ENCODE assay signal across 15 cellular contexts in genomic region chr19:918152-918437, GRCh38. TPM values are rescaled to one million over a fixed set of nuclear protein-coding genes. Genes with fewer than 3 reads are reported as not detected.
DNase-seq lines count a peak whose midpoint lies in the region; ATAC-seq, FAIRE-seq and TF ChIP-seq lines count a peak whose summit lies in the region.
"Had no signal": no experiment of that assay in that cellular context is flagged by ENCODE, and none has a peak within 500 bp of the region (broad histone marks: within the 10 kb centered on the region; RNA-seq: fewer than 3 reads in every experiment).

No MANE protein-coding gene starts in this region.

- H3K4me3 Mint-ChIP-seq in activated B cell treated with CpG ODN at 0.5 μM for 24 hours = peak overlapping the region; percentile 32
- H3K4me3 Mint-ChIP-seq in type B pancreatic cell = peak overlapping the region; percentile 70

- H3K27ac ChIP-seq in HepG2 (ENCODE audit: extremely low read length, insufficient read depth, low read length) (peak overlapping the region; percentile 71), right lobe of liver (no peak overlapping the region), iPS DF 6.9 (ENCODE audit: low read length) (no peak overlapping the region)
- H3K27ac ChIP-seq: RWPE1 had no signal

- H3K4me1 ChIP-seq in HepG2 (ENCODE audit: insufficient read depth, low read length) (peaks cover 24% of the 10 kb centered on the region), right lobe of liver (peaks cover 0 to 21% (median 0%) of the 10 kb centered on the region in 4 donors), iPS DF 6.9 (ENCODE audit: control insufficient read depth, insufficient read depth, low read length) (peaks cover 4% of the 10 kb centered on the region)

- H3K9me3 ChIP-seq in HepG2 (ENCODE audit: low read length) (no peaks in the 10 kb centered on the region), right lobe of liver (no peaks in the 10 kb centered on the region), iPS DF 6.9 (ENCODE audit: control insufficient read depth, insufficient read depth, low read length) (no peaks in the 10 kb centered on the region)

- ATAC-seq in HepG2 = no peak
- ATAC-seq in right lobe of liver = no peak
- ATAC-seq in activated B cell treated with CpG ODN at 0.5 μM for 24 hours (ENCODE audit: low read depth) = no peak
- ATAC-seq in GM18909 (IDR thresholded peaks at IDR 0.05; ENCODE audit: poor library complexity, unreplicated experiment) = no peak
- no peak for ATAC-seq in HG02981 (IDR thresholded peaks at IDR 0.05; ENCODE audit: unreplicated experiment)
- ATAC-seq: right cardiac atrium had no signal

- H4K20me1 ChIP-seq in HepG2 (ENCODE audit: insufficient read depth, low read length) = no peaks in the 10 kb centered on the region

- CTCF ChIA-PET in HepG2 (lab: Yijun Ruan, JAX; ENCODE audit: low intra/inter-chr PET ratio, low total read pairs) (interaction anchor here (1.1 to 2.4 kb wide), 3 partner anchors 54 to 147 kb away, joined by 3 to 14 read pairs (median 11); no protein-coding TSS in a partner anchor), activated B cell treated with CpG ODN at 0.5 μM for 24 hours (lab: Charles Lee) (interaction anchor here (0.9 kb wide), 1 partner anchor 54 kb away, joined by 4 read pairs; no protein-coding TSS in a partner anchor)

- BruUV-seq in HepG2 (replicated peaks; lab: Mats Ljungman, UMichigan) = no TSS peak

- H3K79me2 ChIP-seq in HepG2 (ENCODE audit: insufficient read depth, low read length) = peaks cover 4% of the 10 kb centered on the region

- no peak for FAIRE-seq in HepG2 (lab: Jason Lieb, UNC)

- TF ChIP-seq CTCF in HepG2 (CRISPR knock-in tag; IDR thresholded peaks at IDR 0.05) (no peak), right lobe of liver (IDR thresholded peaks at IDR 0.05) (no peak), activated B cell treated with CpG ODN at 0.5 μM for 24 hours (IDR thresholded peaks at IDR 0.05) (no peak), type B pancreatic cell (conservative IDR thresholded peaks at IDR 0.05) (no peak)

- no peaks in the 10 kb centered on the region for H3K36me3 ChIP-seq in HepG2 (replicated peaks in 1 of 2; ENCODE audit: control insufficient read depth in 1 of 2, insufficient read depth in 2 of 2, low read length in 2 of 2)
- H3K36me3 ChIP-seq in right lobe of liver = no peaks in the 10 kb centered on the region
- peaks cover 2% of the 10 kb centered on the region; the same call in 1 of the 2 replicates for H3K36me3 ChIP-seq in iPS DF 6.9 (ENCODE audit: control insufficient read depth, insufficient read depth, low read length)

- TF ChIP-seq POLR2A in HepG2 (IDR thresholded peaks at IDR 0.05; ENCODE audit: insufficient read depth in 1 of 2, low read depth in 2 of 2, low read length in 2 of 2) (no peak), right lobe of liver (IDR thresholded peaks at IDR 0.05) (no peak)

- H3K4me1 Mint-ChIP-seq in activated B cell treated with CpG ODN at 0.5 μM for 24 hours (peaks cover 31% of the 10 kb centered on the region), type B pancreatic cell (ENCODE audit: unreplicated experiment) (peaks cover 5% of the 10 kb centered on the region)

- intact Hi-C loops in HepG2 (cut with micrococcal nuclease; ENCODE audit: unreplicated experiment) (loop anchor here (5.0 kb wide), 1 partner anchor 151 kb away; no protein-coding TSS in a partner anchor), right lobe of liver (cut with DNase I) (loop anchor here (5.0 kb wide), 3 partner anchors 51 to 151 kb away; no protein-coding TSS in a partner anchor), activated B cell treated with CpG ODN at 0.5 μM for 24 hours (cut with micrococcal nuclease) (no loop called here)

- H3K4me3 ChIP-seq in HepG2 (replicated peaks in 1 of 3; ENCODE audit: insufficient read depth in 1 of 3, low read depth in 2 of 3, low read length in 3 of 3) = peak overlapping the region; percentile 52 to 96 (median 57); a peak in 4 of 6 replicates
- H3K4me3 ChIP-seq in right lobe of liver = no peak overlapping the region
- peak overlapping the region; percentile 45; the same call in 1 of the 2 replicates for H3K4me3 ChIP-seq in iPS DF 6.9 (ENCODE audit: low read length)

- H3K27ac Mint-ChIP-seq in activated B cell treated with CpG ODN at 0.5 μM for 24 hours (no peak overlapping the region), type B pancreatic cell (no peak overlapping the region)
- H3K27ac Mint-ChIP-seq: dendritic cell treated with granulocyte-macrophage colony-stimulating factor and Interleukin-4, amounts not matched to agents 40 ng/mL and 50 ng/mL, for 4 days had no signal

- H3K9me3 Mint-ChIP-seq in activated B cell treated with CpG ODN at 0.5 μM for 24 hours (no peaks in the 10 kb centered on the region), type B pancreatic cell (no peaks in the 10 kb centered on the region)
- H3K9me3 Mint-ChIP-seq: dendritic cell treated with granulocyte-macrophage colony-stimulating factor and Interleukin-4, amounts not matched to agents 40 ng/mL and 50 ng/mL, for 4 days had no signal

- TF ChIP-seq EP300 in HepG2 (IDR thresholded peaks at IDR 0.05; ENCODE audit: low read depth in 2 of 2, low read length in 2 of 2) (no peak), HepG2 (CRISPR knock-in tag; IDR thresholded peaks at IDR 0.05; ENCODE audit: borderline replicate concordance) (no peak)

- H3K27me3 Mint-ChIP-seq in activated B cell treated with CpG ODN at 0.5 μM for 24 hours (no peaks in the 10 kb centered on the region), type B pancreatic cell (peaks cover 28% of the 10 kb centered on the region)

- TF ChIP-seq RAD21 in HepG2 (CRISPR knock-in tag; IDR thresholded peaks at IDR 0.05) = no peak

- H2AFZ ChIP-seq in HepG2 (ENCODE audit: low read length) = no peak overlapping the region

- H3K27me3 ChIP-seq in HepG2 (ENCODE audit: control insufficient read depth in 1 of 2, insufficient read depth in 2 of 2, low read length in 2 of 2) (no peaks in the 10 kb centered on the region; a peak in 1 of 5 replicates), right lobe of liver (peaks cover 10 to 41% of the 10 kb centered on the region in 2 donors), iPS DF 6.9 (ENCODE audit: control insufficient read depth, insufficient read depth, low read length) (peaks cover 28% of the 10 kb centered on the region)

- WGBS in HepG2 (ENCODE audit: low lambda C conversion rate) = 85% methylated on average over 9 of the region's 12 CpGs
- WGBS in right lobe of liver (ENCODE audit: insufficient coverage, low coverage, low lambda C conversion rate, missing lambda C conversion rate) = 0% methylated on average over 4 of the region's 12 CpGs
- no CpG with 5 or more reads among the region's 12 CpGs for WGBS in iPS DF 6.9 (ENCODE audit: insufficient coverage, insufficient read length)

- DNase-seq in HepG2 (ENCODE audit: low spot score) = no peak
- DNase-seq in right lobe of liver = no peak
- no peak for DNase-seq in activated B cell treated with CpG ODN at 0.5 μM for 24 hours
- DNase-seq in iPS DF 6.9 (ENCODE audit: low read depth, low spot score) = no peak
- no peak for DNase-seq in type B pancreatic cell (ENCODE audit: extremely low spot score, unreplicated experiment)
- DNase-seq in cerebellar nuclear complex (lab: John Stamatoyannopoulos, UW) = no peak
- DNase-seq: mammary epithelial cell had no signal

- H3K36me3 Mint-ChIP-seq in activated B cell treated with CpG ODN at 0.5 μM for 24 hours (ENCODE audit: low read depth) (no peaks in the 10 kb centered on the region), type B pancreatic cell (no peaks in the 10 kb centered on the region)

- in situ Hi-C loops in HepG2 (cut with HindIII; ENCODE audit: extremely low pct_ligation_motif_present, low pct_unique_long_range_greater_than_20kb) = loop anchor here (5.0 kb wide), 1 partner anchor 56 kb away; no protein-coding TSS in a partner anchor

- H3K9ac ChIP-seq in HepG2 (ENCODE audit: insufficient read depth, low read depth, low read length) = peak overlapping the region; percentile 73

- POLR2A ChIA-PET in HepG2 (lab: Yijun Ruan, JAX) = no interaction called here
- POLR2A ChIA-PET in activated B cell treated with CpG ODN at 0.5 μM for 24 hours (lab: Charles Lee) = interaction anchor here (0.8 to 3.3 kb wide), 3 partner anchors 9 to 54 kb away, joined by 5 to 12 read pairs (median 10); no protein-coding TSS in a partner anchor

- peak overlapping the region; percentile 92 for H3K4me2 ChIP-seq in HepG2 (ENCODE audit: low read depth, low read length)

RNA-seq across cellular contexts. Expression of gene KISS1R, which starts 1.0 kb away (rescaled TPM):
- 3.9 and 10.2 TPM in 2 replicates for total RNA-seq in HepG2 (2016; rRNA removed; fragmentation: Illumina TruSeq; extraction: Trizol)
- total RNA-seq in HepG2 (2016; cell fraction: cytosol; rRNA removed; fragmentation: Illumina TruSeq; extraction: Trizol; ENCODE audit: low read depth) = 4.7 and 5.1 TPM in 2 replicates
- total RNA-seq in HepG2 (2016; cell fraction: insoluble cytoplasmic fraction; rRNA removed; fragmentation: Illumina TruSeq; extraction: Trizol) = 3.2 and 9.6 TPM in 2 replicates
- total RNA-seq in HepG2 (2016; cell fraction: membrane; rRNA removed; fragmentation: Illumina TruSeq; extraction: Trizol) = 7.1 and 8.6 TPM in 2 replicates
- total RNA-seq in HepG2 (2016; cell fraction: nucleus; rRNA removed; fragmentation: Illumina TruSeq; extraction: Trizol) = 8.2 and 8.4 TPM in 2 replicates
- 1.1 and 1.5 TPM in 2 replicates for polyA plus RNA-seq in HepG2 (2011; rRNA removed)
- polyA plus RNA-seq in HepG2 (2011; cell fraction: cytosol; rRNA removed) = 1.6 and 3.0 TPM in 2 replicates
- polyA plus RNA-seq in HepG2 (2011; cell fraction: nucleus; rRNA removed) = 10.4 and 11.9 TPM in 2 replicates
- polyA plus RNA-seq in HepG2 (2012) = 2.8 and 4.0 TPM in 2 replicates
- polyA plus RNA-seq in HepG2 (2016; cell fraction: cytosol; fragmentation: Illumina TruSeq; extraction: Trizol; ENCODE audit: low read depth) = 3.6 and 4.4 TPM in 2 replicates
- 4.2 and 5.9 TPM in 2 replicates for polyA plus RNA-seq in HepG2 (2016; cell fraction: insoluble cytoplasmic fraction; fragmentation: Illumina TruSeq; extraction: Trizol; ENCODE audit: low read depth)
- polyA plus RNA-seq in HepG2 (2016; cell fraction: membrane; fragmentation: Illumina TruSeq; extraction: Trizol; ENCODE audit: low read depth) = 4.5 and 6.0 TPM in 2 replicates
- 15.3 and 19.1 TPM in 2 replicates for polyA plus RNA-seq in HepG2 (2016; cell fraction: nucleus; fragmentation: Illumina TruSeq; extraction: Trizol; ENCODE audit: insufficient read depth, low read depth)
- 5.9 TPM in 1 of 2 replicates, not detected in the other for polyA minus RNA-seq in HepG2 (2011; rRNA and poly(A)+ RNA removed; ENCODE audit: low replicate concordance)
- 2.4 and 3.7 TPM in 2 replicates for polyA minus RNA-seq in HepG2 (2011; cell fraction: cytosol; rRNA and poly(A)+ RNA removed)
- polyA minus RNA-seq in HepG2 (2011; cell fraction: nucleus; rRNA and poly(A)+ RNA removed) = 0.50 and 0.77 TPM in 2 replicates
- under 1 TPM in 1 of 6 experiments, not detected in 5; 0.47 TPM for total RNA-seq in right lobe of liver
- total RNA-seq in activated B cell treated with CpG ODN at 0.5 μM for 24 hours = 0.49 TPM in 2 replicates
- 1.2 and 2.2 TPM in 2 replicates for total RNA-seq in type B pancreatic cell (ENCODE audit: low replicate concordance)
- total RNA-seq: H4, mammary epithelial cell, right cardiac atrium, ureter had no signal
- polyA plus RNA-seq: CD14-positive monocyte, right cardiac atrium had no signal

RNA-seq across cellular contexts. Expression of gene R3HDM4, which starts 5.1 kb away (rescaled TPM):
- total RNA-seq in HepG2 (2016; rRNA removed; fragmentation: Illumina TruSeq; extraction: Trizol) (21.8 and 26.2 TPM in 2 replicates), right lobe of liver (10 to 100 TPM; 14.5 to 28.2 (median 20.5) TPM), activated B cell treated with CpG ODN at 0.5 μM for 24 hours (174 and 189 TPM in 2 replicates), type B pancreatic cell (ENCODE audit: low replicate concordance) (48.8 and 56.7 TPM in 2 replicates)
- 17.5 and 31.0 TPM in 2 replicates for total RNA-seq in HepG2 (2016; cell fraction: cytosol; rRNA removed; fragmentation: Illumina TruSeq; extraction: Trizol; ENCODE audit: low read depth)
- 22.0 and 24.7 TPM in 2 replicates for total RNA-seq in HepG2 (2016; cell fraction: insoluble cytoplasmic fraction; rRNA removed; fragmentation: Illumina TruSeq; extraction: Trizol)
- 29.7 and 34.2 TPM in 2 replicates for total RNA-seq in HepG2 (2016; cell fraction: membrane; rRNA removed; fragmentation: Illumina TruSeq; extraction: Trizol)
- 16.4 and 18.7 TPM in 2 replicates for total RNA-seq in HepG2 (2016; cell fraction: nucleus; rRNA removed; fragmentation: Illumina TruSeq; extraction: Trizol)
- 26.9 and 40.4 TPM in 2 replicates for polyA plus RNA-seq in HepG2 (2011; rRNA removed)
- polyA plus RNA-seq in HepG2 (2011; cell fraction: cytosol; rRNA removed) = 30.7 and 39.0 TPM in 2 replicates
- polyA plus RNA-seq in HepG2 (2011; cell fraction: nucleus; rRNA removed) = 57.8 and 68.0 TPM in 2 replicates
- 22.6 and 31.3 TPM in 2 replicates for polyA plus RNA-seq in HepG2 (2012)
- polyA plus RNA-seq in HepG2 (2016; cell fraction: cytosol; fragmentation: Illumina TruSeq; extraction: Trizol; ENCODE audit: low read depth) = 24.5 and 25.3 TPM in 2 replicates
- 39.3 and 43.4 TPM in 2 replicates for polyA plus RNA-seq in HepG2 (2016; cell fraction: insoluble cytoplasmic fraction; fragmentation: Illumina TruSeq; extraction: Trizol; ENCODE audit: low read depth)
- 44.4 and 45.0 TPM in 2 replicates for polyA plus RNA-seq in HepG2 (2016; cell fraction: membrane; fragmentation: Illumina TruSeq; extraction: Trizol; ENCODE audit: low read depth)
- polyA plus RNA-seq in HepG2 (2016; cell fraction: nucleus; fragmentation: Illumina TruSeq; extraction: Trizol; ENCODE audit: insufficient read depth, low read depth) = 58.7 and 76.5 TPM in 2 replicates
- polyA minus RNA-seq in HepG2 (2011; rRNA and poly(A)+ RNA removed; ENCODE audit: low replicate concordance) = 15.6 and 40.4 TPM in 2 replicates
- polyA minus RNA-seq in HepG2 (2011; cell fraction: cytosol; rRNA and poly(A)+ RNA removed) = 11.7 and 15.6 TPM in 2 replicates
- polyA minus RNA-seq in HepG2 (2011; cell fraction: nucleus; rRNA and poly(A)+ RNA removed) = 8.1 and 9.8 TPM in 2 replicates

RNA-seq across cellular contexts. Expression of gene ARID3A, which starts 7.7 kb away (rescaled TPM):
- 53.8 and 71.3 TPM in 2 replicates for total RNA-seq in HepG2 (2016; rRNA removed; fragmentation: Illumina TruSeq; extraction: Trizol)
- 26.5 and 31.5 TPM in 2 replicates for total RNA-seq in HepG2 (2016; cell fraction: cytosol; rRNA removed; fragmentation: Illumina TruSeq; extraction: Trizol; ENCODE audit: low read depth)
- 41.5 and 68.9 TPM in 2 replicates for total RNA-seq in HepG2 (2016; cell fraction: insoluble cytoplasmic fraction; rRNA removed; fragmentation: Illumina TruSeq; extraction: Trizol)
- total RNA-seq in HepG2 (2016; cell fraction: membrane; rRNA removed; fragmentation: Illumina TruSeq; extraction: Trizol) = 56.8 and 62.2 TPM in 2 replicates
- total RNA-seq in HepG2 (2016; cell fraction: nucleus; rRNA removed; fragmentation: Illumina TruSeq; extraction: Trizol) = 35.6 and 47.1 TPM in 2 replicates
- polyA plus RNA-seq in HepG2 (2011; rRNA removed) = 77.9 and 102 TPM in 2 replicates
- polyA plus RNA-seq in HepG2 (2011; cell fraction: cytosol; rRNA removed) = 44.7 and 68.0 TPM in 2 replicates
- 150 and 160 TPM in 2 replicates for polyA plus RNA-seq in HepG2 (2011; cell fraction: nucleus; rRNA removed)
- 78.6 and 99.3 TPM in 2 replicates for polyA plus RNA-seq in HepG2 (2012)
- polyA plus RNA-seq in HepG2 (2016; cell fraction: cytosol; fragmentation: Illumina TruSeq; extraction: Trizol; ENCODE audit: low read depth) = 31.0 and 31.3 TPM in 2 replicates
- polyA plus RNA-seq in HepG2 (2016; cell fraction: insoluble cytoplasmic fraction; fragmentation: Illumina TruSeq; extraction: Trizol; ENCODE audit: low read depth) = 58.1 and 70.4 TPM in 2 replicates
- polyA plus RNA-seq in HepG2 (2016; cell fraction: membrane; fragmentation: Illumina TruSeq; extraction: Trizol; ENCODE audit: low read depth) = 47.1 and 58.2 TPM in 2 replicates
- 76.0 and 89.6 TPM in 2 replicates for polyA plus RNA-seq in HepG2 (2016; cell fraction: nucleus; fragmentation: Illumina TruSeq; extraction: Trizol; ENCODE audit: insufficient read depth, low read depth)
- 15.5 and 299 TPM in 2 replicates for polyA minus RNA-seq in HepG2 (2011; rRNA and poly(A)+ RNA removed; ENCODE audit: low replicate concordance)
- 163 and 199 TPM in 2 replicates for polyA minus RNA-seq in HepG2 (2011; cell fraction: cytosol; rRNA and poly(A)+ RNA removed)
- polyA minus RNA-seq in HepG2 (2011; cell fraction: nucleus; rRNA and poly(A)+ RNA removed) = 48.5 and 77.1 TPM in 2 replicates
- 1 to 10 TPM in 5 of 6 experiments, under 1 TPM in 1; 0.74 to 5.3 (median 1.9) TPM for total RNA-seq in right lobe of liver
- total RNA-seq in activated B cell treated with CpG ODN at 0.5 μM for 24 hours = 67.7 and 74.9 TPM in 2 replicates
- total RNA-seq in type B pancreatic cell (ENCODE audit: low replicate concordance) = 83.0 and 124 TPM in 2 replicates

RNA-seq across cellular contexts. Expression of gene RNU6-9, which starts 24.8 kb away (rescaled TPM):
- total RNA-seq in HepG2 (2016; rRNA removed; fragmentation: Illumina TruSeq; extraction: Trizol) (under 0.01 TPM in 1 of 2 replicates, not detected in the other), right lobe of liver (not detected), activated B cell treated with CpG ODN at 0.5 μM for 24 hours (not detected in 2 replicates), type B pancreatic cell (ENCODE audit: low replicate concordance) (not detected in 2 replicates)
- total RNA-seq in HepG2 (2016; cell fraction: cytosol; rRNA removed; fragmentation: Illumina TruSeq; extraction: Trizol; ENCODE audit: low read depth) = under 0.01 TPM in 2 replicates
- under 0.01 TPM in 1 of 2 replicates, not detected in the other for total RNA-seq in HepG2 (2016; cell fraction: insoluble cytoplasmic fraction; rRNA removed; fragmentation: Illumina TruSeq; extraction: Trizol)
- under 0.01 TPM in 1 of 2 replicates, not detected in the other for total RNA-seq in HepG2 (2016; cell fraction: membrane; rRNA removed; fragmentation: Illumina TruSeq; extraction: Trizol)
- total RNA-seq in HepG2 (2016; cell fraction: nucleus; rRNA removed; fragmentation: Illumina TruSeq; extraction: Trizol) = not detected in 2 replicates
- polyA plus RNA-seq in HepG2 (2011; rRNA removed) = not detected in 2 replicates
- polyA plus RNA-seq in HepG2 (2011; cell fraction: cytosol; rRNA removed) = not detected in 2 replicates
- polyA plus RNA-seq in HepG2 (2011; cell fraction: nucleus; rRNA removed) = not detected in 2 replicates
- polyA plus RNA-seq in HepG2 (2012) = not detected in 2 replicates
- polyA plus RNA-seq in HepG2 (2016; cell fraction: cytosol; fragmentation: Illumina TruSeq; extraction: Trizol; ENCODE audit: low read depth) = not detected in 2 replicates
- polyA plus RNA-seq in HepG2 (2016; cell fraction: insoluble cytoplasmic fraction; fragmentation: Illumina TruSeq; extraction: Trizol; ENCODE audit: low read depth) = not detected in 2 replicates
- polyA plus RNA-seq in HepG2 (2016; cell fraction: membrane; fragmentation: Illumina TruSeq; extraction: Trizol; ENCODE audit: low read depth) = not detected in 2 replicates
- not detected in 2 replicates for polyA plus RNA-seq in HepG2 (2016; cell fraction: nucleus; fragmentation: Illumina TruSeq; extraction: Trizol; ENCODE audit: insufficient read depth, low read depth)
- polyA minus RNA-seq in HepG2 (2011; rRNA and poly(A)+ RNA removed; ENCODE audit: low replicate concordance) = under 0.01 TPM in 1 of 2 replicates, not detected in the other
- under 0.01 TPM in 1 of 2 replicates, not detected in the other for polyA minus RNA-seq in HepG2 (2011; cell fraction: cytosol; rRNA and poly(A)+ RNA removed)
- polyA minus RNA-seq in HepG2 (2011; cell fraction: nucleus; rRNA and poly(A)+ RNA removed) = not detected in 2 replicates
- total RNA-seq: H4, mammary epithelial cell, right cardiac atrium, ureter had no signal
- polyA plus RNA-seq: CD14-positive monocyte, mammary epithelial cell, right cardiac atrium had no signal

RNA-seq across cellular contexts. Expression of gene MED16, which starts 25.1 kb away (rescaled TPM):
- total RNA-seq in HepG2 (2016; rRNA removed; fragmentation: Illumina TruSeq; extraction: Trizol) = 14.8 and 18.4 TPM in 2 replicates
- 6.4 and 6.7 TPM in 2 replicates for total RNA-seq in HepG2 (2016; cell fraction: cytosol; rRNA removed; fragmentation: Illumina TruSeq; extraction: Trizol; ENCODE audit: low read depth)
- total RNA-seq in HepG2 (2016; cell fraction: insoluble cytoplasmic fraction; rRNA removed; fragmentation: Illumina TruSeq; extraction: Trizol) = 14.0 and 16.4 TPM in 2 replicates
- total RNA-seq in HepG2 (2016; cell fraction: membrane; rRNA removed; fragmentation: Illumina TruSeq; extraction: Trizol) = 12.3 and 14.3 TPM in 2 replicates
- 11.3 and 13.2 TPM in 2 replicates for total RNA-seq in HepG2 (2016; cell fraction: nucleus; rRNA removed; fragmentation: Illumina TruSeq; extraction: Trizol)
- polyA plus RNA-seq in HepG2 (2011; rRNA removed) = 13.3 and 16.9 TPM in 2 replicates
- polyA plus RNA-seq in HepG2 (2011; cell fraction: cytosol; rRNA removed) = 17.9 and 30.0 TPM in 2 replicates
- 45.6 and 56.5 TPM in 2 replicates for polyA plus RNA-seq in HepG2 (2011; cell fraction: nucleus; rRNA removed)
- 19.2 and 24.7 TPM in 2 replicates for polyA plus RNA-seq in HepG2 (2012)
- 7.2 and 8.1 TPM in 2 replicates for polyA plus RNA-seq in HepG2 (2016; cell fraction: cytosol; fragmentation: Illumina TruSeq; extraction: Trizol; ENCODE audit: low read depth)
- polyA plus RNA-seq in HepG2 (2016; cell fraction: insoluble cytoplasmic fraction; fragmentation: Illumina TruSeq; extraction: Trizol; ENCODE audit: low read depth) = 21.8 and 29.1 TPM in 2 replicates
- 15.5 and 16.0 TPM in 2 replicates for polyA plus RNA-seq in HepG2 (2016; cell fraction: membrane; fragmentation: Illumina TruSeq; extraction: Trizol; ENCODE audit: low read depth)
- 24.9 and 32.1 TPM in 2 replicates for polyA plus RNA-seq in HepG2 (2016; cell fraction: nucleus; fragmentation: Illumina TruSeq; extraction: Trizol; ENCODE audit: insufficient read depth, low read depth)
- polyA minus RNA-seq in HepG2 (2011; rRNA and poly(A)+ RNA removed; ENCODE audit: low replicate concordance) = 17.7 and 77.2 TPM in 2 replicates
- 45.1 and 51.0 TPM in 2 replicates for polyA minus RNA-seq in HepG2 (2011; cell fraction: cytosol; rRNA and poly(A)+ RNA removed)
- 14.5 and 15.0 TPM in 2 replicates for polyA minus RNA-seq in HepG2 (2011; cell fraction: nucleus; rRNA and poly(A)+ RNA removed)
- 10 to 100 TPM; 32.0 to 35.7 (median 33.3) TPM for total RNA-seq in right lobe of liver
- total RNA-seq in activated B cell treated with CpG ODN at 0.5 μM for 24 hours = 76.1 and 79.3 TPM in 2 replicates
- 59.6 and 74.2 TPM in 2 replicates for total RNA-seq in type B pancreatic cell (ENCODE audit: low replicate concordance)

Comparison
In these comparisons a context has a peak if more than half of its experiments do, and no peak if none do; other contexts are left out.
1. H3K4me3 ChIP-seq: peak in HepG2 (3 of 3) and iPS DF 6.9 (single experiment); none in right lobe of liver (0 of 3).
2. RNA of gene ARID3A, which starts 7.7 kb away (total RNA-seq): 83.0 to 124 TPM in type B pancreatic cell, 67.7 to 74.9 TPM in activated B cell treated with CpG ODN at 0.5 μM for 24 hours and 26.5 to 71.3 TPM in HepG2; 0.74 to 5.3 TPM in right lobe of liver; every median in the first group is over 4 times any median in the second.